ENCODE assay signal across 16 cellular contexts in the genomic region with DNA sequence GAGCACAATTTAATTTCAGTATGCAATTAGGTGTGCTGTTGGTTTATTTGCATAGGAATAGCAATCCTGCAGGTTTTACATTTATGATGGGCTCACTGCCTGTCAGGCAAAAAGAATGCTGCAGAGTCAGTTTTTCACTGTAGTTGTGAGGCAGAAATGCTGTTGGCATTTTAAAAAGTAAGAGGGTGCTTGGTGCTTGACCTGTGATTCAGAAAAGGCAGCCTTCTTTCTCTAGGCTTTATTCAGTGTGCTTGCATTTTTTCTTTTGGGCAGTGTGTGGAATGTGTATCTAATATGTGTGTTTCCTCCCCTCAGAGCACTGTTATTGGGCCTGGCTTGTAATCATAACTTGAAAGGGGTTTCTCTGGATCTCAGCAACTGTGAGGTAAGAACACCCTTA.
DNase-seq lines count a peak whose midpoint lies in the region; ATAC-seq and TF ChIP-seq lines count a peak whose summit lies in the region.
"Had no signal": no experiment of that assay in that cellular context is flagged by ENCODE, and none has a peak within 500 bp of the region (broad histone marks: within the 10 kb centered on the region; RNA-seq: fewer than 3 reads in every experiment).

No MANE protein-coding gene starts in this region.

- H2AFZ ChIP-seq in mammary epithelial cell (ENCODE audit: low read depth, low read length), result no peak overlapping the region

- CTCF ChIA-PET in mammary epithelial cell (lab: Charles Lee; ENCODE audit: low non-redundant PET), result no interaction called here

- no peak for TF ChIP-seq CTCF in mammary epithelial cell (conservative IDR thresholded peaks at IDR 0.05 in 1 of 2, IDR thresholded peaks at IDR 0.05 in 1 of 2; ENCODE audit: extremely low read depth in 1 of 2, insufficient read depth in 1 of 2, low read depth in 1 of 2, low read length in 2 of 2)
- TF ChIP-seq CTCF in breast epithelium (IDR thresholded peaks at IDR 0.05), result no peak
- no peak for TF ChIP-seq CTCF in astrocyte of the cerebellum (IDR thresholded peaks at IDR 0.05; ENCODE audit: low read depth, low read length, missing control alignments)
- TF ChIP-seq CTCF in left lung (IDR thresholded peaks at IDR 0.05), result no peak
- TF ChIP-seq CTCF in mucosa of descending colon (IDR thresholded peaks at IDR 0.05), result no peak

- H3K36me3 ChIP-seq in mammary epithelial cell (ENCODE audit: insufficient read depth, low read length) (no peaks in the 10 kb centered on the region), breast epithelium (no peaks in the 10 kb centered on the region), left lung (no peaks in the 10 kb centered on the region), mucosa of descending colon (ENCODE audit: low read depth) (no peaks in the 10 kb centered on the region), H7 (replicated peaks; ENCODE audit: control insufficient read depth, insufficient read depth, low read length) (no peaks in the 10 kb centered on the region)
- H3K36me3 ChIP-seq: sigmoid colon, WERI-Rb-1 had no signal

- no peaks in the 10 kb centered on the region for H3K79me2 ChIP-seq in mammary epithelial cell (ENCODE audit: insufficient read depth, low read length)

- no peak for TF ChIP-seq POLR2A in breast epithelium (IDR thresholded peaks at IDR 0.05)

- H3K27ac ChIP-seq in mammary epithelial cell (ENCODE audit: insufficient read depth, low read depth, low read length) (no peak overlapping the region), breast epithelium (no peak overlapping the region), left lung (no peak overlapping the region)
- H3K27ac ChIP-seq: heart left ventricle, sigmoid colon, WERI-Rb-1 had no signal

- intact Hi-C loops in mammary epithelial cell (cut with micrococcal nuclease), result no loop called here
- intact Hi-C loops in breast epithelium (cut with DNase I; ENCODE audit: low total_unique reads), result no loop called here
- intact Hi-C loops in left lung (cut with DNase I), result no loop called here
- intact Hi-C loops in mucosa of descending colon (cut with DNase I, micrococcal nuclease), result no loop called here

- H3K9me3 ChIP-seq in mammary epithelial cell (replicated peaks; ENCODE audit: insufficient read depth, low read length), result no peaks in the 10 kb centered on the region
- no peaks in the 10 kb centered on the region for H3K9me3 ChIP-seq in breast epithelium
- no peaks in the 10 kb centered on the region for H3K9me3 ChIP-seq in left lung
- no peaks in the 10 kb centered on the region for H3K9me3 ChIP-seq in mucosa of descending colon
- H3K9me3 ChIP-seq: Caco-2, heart left ventricle, sigmoid colon had no signal

- ATAC-seq in left lung (peak; percentile 84), mucosa of descending colon (no peak)
- ATAC-seq: heart left ventricle; left lobe of liver; natural killer cell treated with Interleukin-12 subunit alpha and Interleukin-12 subunit beta and Interleukin-15 and Interleukin-18, amount 100 ng/mL, for 72 hours had no signal

- H3K4me1 ChIP-seq in mammary epithelial cell (ENCODE audit: insufficient read depth, low read length) (no peaks in the 10 kb centered on the region), breast epithelium (no peaks in the 10 kb centered on the region), left lung (no peaks in the 10 kb centered on the region), mucosa of descending colon (ENCODE audit: low read depth) (no peaks in the 10 kb centered on the region)
- H3K4me1 ChIP-seq: sigmoid colon had no signal

- dilution Hi-C loops in mammary epithelial cell (cut with HindIII; ENCODE audit: low sequenced_read_pairs), result no loop called here

- DNase-seq in mammary epithelial cell (peak; percentile 64), breast epithelium (ENCODE audit: low spot score in 2 of 2) (no peak), astrocyte of the cerebellum (ENCODE audit: low read depth) (peak; percentile 62), left lung (no peak), T1000 (lab: John Stamatoyannopoulos, UW) (no peak), mucosa of descending colon (no peak), H7 (no peak)
- no peak for DNase-seq in activated CD4-positive, alpha-beta T cell treated with anti-CD3 and anti-CD28 coated beads for 4 hours
- DNase-seq: activated naive CD4-positive, alpha-beta T cell treated with Interleukin-2 at 50 U/mL for 16 hours; heart left ventricle; NCI-H187; sigmoid colon; WERI-Rb-1 had no signal

- H3K4me2 ChIP-seq in mammary epithelial cell (ENCODE audit: insufficient read depth, low read depth, low read length), result peak overlapping the region; percentile 12

- no TSS peak for BruUV-seq in mammary epithelial cell (replicated peaks; lab: Mats Ljungman, UMichigan)

- in situ Hi-C loops in mammary epithelial cell (cut with MboI; ENCODE audit: low sequenced_read_pairs in 2 of 2), result no loop called here
- in situ Hi-C loops in astrocyte of the cerebellum (cut with HindIII; ENCODE audit: low sequenced_read_pairs), result loop anchor here (25.0 kb wide), 1 partner anchor 238 kb away; no protein-coding TSS in a partner anchor

- H3K4me3 ChIP-seq in mammary epithelial cell (replicated peaks in 1 of 3; ENCODE audit: insufficient read depth in 1 of 3, low read depth in 2 of 3, low read length in 3 of 3) (no peak overlapping the region), breast epithelium (no peak overlapping the region), astrocyte of the cerebellum (ENCODE audit: low read depth, low read length) (no peak overlapping the region), left lung (no peak overlapping the region), mucosa of descending colon (no peak overlapping the region), H7 (ENCODE audit: insufficient read depth, low read depth, low read length) (no peak overlapping the region)
- H3K4me3 ChIP-seq: heart left ventricle, sigmoid colon had no signal

- H4K20me1 ChIP-seq in mammary epithelial cell (ENCODE audit: insufficient read depth, low read length), result no peaks in the 10 kb centered on the region

- no peaks in the 10 kb centered on the region for H3K27me3 ChIP-seq in mammary epithelial cell (ENCODE audit: insufficient read depth, low read length)
- no peaks in the 10 kb centered on the region for H3K27me3 ChIP-seq in breast epithelium
- no peaks in the 10 kb centered on the region for H3K27me3 ChIP-seq in left lung
- no peaks in the 10 kb centered on the region for H3K27me3 ChIP-seq in H7 (ENCODE audit: control insufficient read depth, insufficient read depth, low read length)
- H3K27me3 ChIP-seq: heart left ventricle, sigmoid colon had no signal

- H3K9ac ChIP-seq in mammary epithelial cell (ENCODE audit: insufficient read depth, low read length), result no peak overlapping the region

Comparison
In these comparisons a context has a peak if more than half of its experiments do, and no peak if none do; other contexts are left out.
1. DNase-seq: peak in mammary epithelial cell (single experiment) and astrocyte of the cerebellum (single experiment); none in breast epithelium (0 of 2), left lung (0 of 2), activated CD4-positive, alpha-beta T cell treated with anti-CD3 and anti-CD28 coated beads for 4 hours (0 of 2), T1000 (single experiment), mucosa of descending colon (0 of 3) and H7 (single experiment).